24 cellular contexts compared by ENCODE assay signal in genomic region chr7:24229481-24230226, GRCh38. TPM values are rescaled to one million over a fixed set of nuclear protein-coding genes. Genes with fewer than 3 reads are reported as not detected.
DNase-seq lines count a peak whose midpoint lies in the region; ATAC-seq and TF ChIP-seq lines count a peak whose summit lies in the region.
"Had no signal": no experiment of that assay in that cellular context is flagged by ENCODE, and none has a peak within 500 bp of the region (broad histone marks: within the 10 kb centered on the region; RNA-seq: fewer than 3 reads in every experiment).

No MANE protein-coding gene starts in this region.

- DNase-seq in GM23338 (ENCODE audit: low spot score), result no peak
- peak; percentile 21 for DNase-seq in NCI-H1694 treated with DMSO at 0.1 percent for 48 hours (lab: John Stamatoyannopoulos, UW)
- DNase-seq in NCI-H524 treated with DMSO at 0.1 percent for 48 hours (lab: John Stamatoyannopoulos, UW), result peak; percentile 35
- no peak for DNase-seq in SIG-M5 (lab: John Stamatoyannopoulos, UW)
- no peak for DNase-seq in prostate gland (ENCODE audit: low spot score)
- DNase-seq: ACHN; BE2C; C1 segment of cervical spinal cord; CD4-positive, CD25-positive, alpha-beta regulatory T cell; CD8-positive, alpha-beta memory T cell; COR-L47; DMS 273 treated with DMSO at 0.1 percent for 48 hours; DMS53; DND-41; EL; GOT3; H7; HFFc6 had no signal

- H3K36me3 ChIP-seq in GM23338 (ENCODE audit: insufficient read depth) (no peaks in the 10 kb centered on the region), neural cell (ENCODE audit: insufficient read depth, low read length) (no peaks in the 10 kb centered on the region), prostate gland (no peaks in the 10 kb centered on the region)
- H3K36me3 ChIP-seq: BE2C had no signal

- 0 out of 2 replicates have a peak, but pooled peaks cover 4% of the 10 kb centered on the region for H3K9me2 ChIP-seq in GM23338 (ENCODE audit: insufficient read depth)
- no peaks in the 10 kb centered on the region for H3K9me2 ChIP-seq in neural cell (ENCODE audit: insufficient read depth, low read length)

- WGBS in prostate gland, result 57% methylated on average over 9 of the region's 9 CpGs

- intact Hi-C loops in prostate gland (cut with DNase I), result no loop called here

- H3F3A ChIP-seq in GM23338 (replicated peaks; ENCODE audit: low read depth) (no peaks in the 10 kb centered on the region), neural cell (ENCODE audit: insufficient read depth, low read length, poor library complexity, severe bottlenecking) (no peaks in the 10 kb centered on the region)

- TF ChIP-seq POLR2A in prostate gland (IDR thresholded peaks at IDR 0.05), result no peak

- H3K4me1 Mint-ChIP-seq in GM23338, result peaks cover 26% of the 10 kb centered on the region

- H3K4me3 ChIP-seq in GM23338 (no peak overlapping the region), neural cell (ENCODE audit: low read length) (no peak overlapping the region), prostate gland (no peak overlapping the region)
- H3K4me3 ChIP-seq: GM12878 had no signal

- H4K20me1 ChIP-seq in GM23338 (replicated peaks; ENCODE audit: insufficient read depth), result no peaks in the 10 kb centered on the region
- H4K20me1 ChIP-seq in neural cell (ENCODE audit: insufficient read depth), result no peaks in the 10 kb centered on the region

- ATAC-seq in GM23338 (peak; percentile 53), GM21528 (IDR thresholded peaks at IDR 0.05; ENCODE audit: low FRiP score, unreplicated experiment) (no peak)
- ATAC-seq: GM12878, HCT116 had no signal

- peaks cover 2% of the 10 kb centered on the region for H3K27me3 Mint-ChIP-seq in GM23338 (ENCODE audit: insufficient read depth, low read depth, poor library complexity)

- H3K27me3 ChIP-seq in GM23338 (ENCODE audit: insufficient read depth), result no peaks in the 10 kb centered on the region
- no peaks in the 10 kb centered on the region for H3K27me3 ChIP-seq in neural cell (ENCODE audit: insufficient read depth, low read depth, low read length)
- H3K27me3 ChIP-seq in prostate gland (replicated peaks; ENCODE audit: insufficient read depth), result no peaks in the 10 kb centered on the region
- H3K27me3 ChIP-seq: BE2C had no signal

- H3K36me3 Mint-ChIP-seq in GM23338 (ENCODE audit: low read depth), result no peaks in the 10 kb centered on the region
- H3K36me3 Mint-ChIP-seq: CD4-positive, CD25-positive, alpha-beta regulatory T cell; CD8-positive, alpha-beta memory T cell; IgD-negative memory B cell had no signal

- no peak overlapping the region for H2AFZ ChIP-seq in GM23338
- no peak overlapping the region for H2AFZ ChIP-seq in neural cell (ENCODE audit: low read depth, low read length)

- no peaks in the 10 kb centered on the region for H3K9me3 Mint-ChIP-seq in GM23338
- H3K9me3 Mint-ChIP-seq: CD4-positive, CD25-positive, alpha-beta regulatory T cell; IgD-negative memory B cell had no signal

- H3K9ac ChIP-seq in neural cell (ENCODE audit: low read length), result no peak overlapping the region

- no peak overlapping the region for H3K4me3 Mint-ChIP-seq in GM23338
- H3K4me3 Mint-ChIP-seq: CD4-positive, CD25-positive, alpha-beta regulatory T cell; CD8-positive, alpha-beta memory T cell; HFFc6; IgD-negative memory B cell had no signal

- no peak overlapping the region; the same call in 1 of the 2 replicates for H3K27ac Mint-ChIP-seq in GM23338
- H3K27ac Mint-ChIP-seq: CD4-positive, CD25-positive, alpha-beta regulatory T cell; CD8-positive, alpha-beta memory T cell; HFFc6; IgD-negative memory B cell had no signal

- H3K4me2 ChIP-seq in GM23338, result peak overlapping the region; percentile 11; the same call in 1 of the 2 replicates
- H3K4me2 ChIP-seq in neural cell (ENCODE audit: low read length), result no peak overlapping the region

- H3K9me3 ChIP-seq in neural cell (ENCODE audit: low read length) (no peaks in the 10 kb centered on the region), prostate gland (no peaks in the 10 kb centered on the region)
- H3K9me3 ChIP-seq: BE2C had no signal

- TF ChIP-seq EP300 in neural cell (conservative IDR thresholded peaks at IDR 0.05; ENCODE audit: poor library complexity, severe bottlenecking), result peak; percentile 68

- TF ChIP-seq RAD21 in neural cell (conservative IDR thresholded peaks at IDR 0.05), result no peak

- TF ChIP-seq CTCF in GM23338 (conservative IDR thresholded peaks at IDR 0.05; ENCODE audit: low read depth in 2 of 2) (no peak), neural cell (IDR thresholded peaks at IDR 0.05; ENCODE audit: poor library complexity, severe bottlenecking) (no peak), prostate gland (IDR thresholded peaks at IDR 0.05) (no peak)

- no peaks in the 10 kb centered on the region for H3K79me2 ChIP-seq in GM23338 (replicated peaks; ENCODE audit: insufficient read depth)
- no peaks in the 10 kb centered on the region for H3K79me2 ChIP-seq in neural cell (replicated peaks; ENCODE audit: insufficient read depth, low read length)

- H3K27ac ChIP-seq in GM23338 (ENCODE audit: low read depth) (no peak overlapping the region), neural cell (ENCODE audit: low read length) (no peak overlapping the region), prostate gland (no peak overlapping the region)

- peaks cover 28% of the 10 kb centered on the region for H3K4me1 ChIP-seq in GM23338 (ENCODE audit: insufficient read depth)
- H3K4me1 ChIP-seq in prostate gland (replicated peaks), result no peaks in the 10 kb centered on the region

TF ChIP-seq in neural cell, 6 proteins besides CTCF, POLR2A, EP300 and RAD21:
- no peak for TF ChIP-seq POLR2AphosphoS5 (IDR thresholded peaks at IDR 0.05)
- TF ChIP-seq SMC3 (conservative IDR thresholded peaks at IDR 0.05; ENCODE audit: poor library complexity), result no peak
- TF ChIP-seq TAF1 (IDR thresholded peaks at IDR 0.05; ENCODE audit: low read depth), result no peak
- TF ChIP-seq REST (IDR thresholded peaks at IDR 0.05; ENCODE audit: borderline replicate concordance), result no peak
- no peak for TF ChIP-seq MXI1 (conservative IDR thresholded peaks at IDR 0.05; ENCODE audit: poor library complexity, severe bottlenecking)
- no peak for TF ChIP-seq EZH2 (IDR thresholded peaks at IDR 0.05; ENCODE audit: borderline replicate concordance, insufficient read depth, low read length, poor library complexity, severe bottlenecking)
TF ChIP-seq in neural cell: peak in this region for 0.

RNA-seq across cellular contexts. Expression of gene NPY, which starts 54.3 kb away (rescaled TPM):
- 3.1 TPM in 1 of 2 replicates, not detected in the other for total RNA-seq in GM23338 (2014; rRNA removed; shearing (Covaris generic))
- polyA plus RNA-seq in GM23338 (2016; fragmentation: Nextera tagmentation; extraction: Ambion mirVana), result 4.8 and 7.0 TPM in 2 replicates
- not detected in 2 replicates for polyA plus RNA-seq in neural cell
- not detected in 2 replicates for polyA minus RNA-seq in neural cell
- total RNA-seq in prostate gland, result 1,000 to 10,000 TPM in 1 of 2 donors, 10 to 100 TPM in 1; 55.6 to 2,513 TPM
- total RNA-seq: CD4-positive, CD25-positive, alpha-beta regulatory T cell; CD8-positive, alpha-beta memory T cell; G401; GM12878; H7; HFFc6 had no signal
- polyA plus RNA-seq: CD4-positive, CD25-positive, alpha-beta regulatory T cell; CD8-positive, alpha-beta memory T cell; GM12878 had no signal

Comparison
In these comparisons a context has a peak if more than half of its experiments do, and no peak if none do; other contexts are left out.
1. DNase-seq: peak in NCI-H1694 treated with DMSO at 0.1 percent for 48 hours (single experiment) and NCI-H524 treated with DMSO at 0.1 percent for 48 hours (single experiment); none in GM23338 (single experiment), SIG-M5 (single experiment) and prostate gland (single experiment).
2. RNA of gene NPY, which starts 54.3 kb away (total RNA-seq): 55.6 to 2,513 TPM in prostate gland; 3.1 TPM in GM23338; every median in the first group is over 10 times any median in the second.